In the genomic region with DNA sequence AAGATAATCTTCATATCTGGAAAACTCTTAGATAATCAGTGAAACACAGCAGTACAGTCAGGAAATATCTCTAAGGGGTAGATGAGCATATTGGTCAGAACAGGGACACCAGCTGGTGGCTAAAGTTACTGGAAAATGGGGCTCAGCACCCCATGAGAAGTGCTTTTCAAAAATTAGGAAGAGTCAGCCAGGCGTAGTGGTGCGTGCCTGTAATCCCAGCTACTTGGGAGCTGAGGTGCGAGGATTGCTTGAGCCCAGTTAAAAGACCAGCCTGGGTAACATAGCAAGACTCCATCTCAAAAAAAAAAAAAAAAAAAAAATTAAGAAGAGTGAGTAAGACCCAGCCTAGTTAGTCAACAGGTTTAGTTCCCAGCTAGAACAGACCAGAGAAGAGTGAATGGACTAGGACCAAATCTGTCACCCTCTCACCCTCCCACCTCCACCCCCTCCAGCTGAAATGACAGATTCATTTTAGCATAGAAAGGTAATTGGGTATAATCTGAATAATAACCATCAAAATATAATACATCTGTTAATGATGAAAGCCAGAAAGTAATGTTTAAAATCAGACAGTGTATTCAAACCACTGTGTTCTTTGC, we compare ENCODE assay signal across 17 cellular contexts.
DNase-seq lines count a peak whose midpoint lies in the region; ATAC-seq, FAIRE-seq and TF ChIP-seq lines count a peak whose summit lies in the region.
"Had no signal": no experiment of that assay in that cellular context is flagged by ENCODE, and none has a peak within 500 bp of the region (broad histone marks: within the 10 kb centered on the region; RNA-seq: fewer than 3 reads in every experiment).

No MANE protein-coding gene starts in this region.

- in situ Hi-C loops in HepG2 (cut with HindIII; ENCODE audit: extremely low pct_ligation_motif_present, low pct_unique_long_range_greater_than_20kb): loop anchor here (5.0 to 25.0 kb wide), 3 partner anchors 107 to 497 kb away; a partner anchor contains a TSS

- H3K4me1 Mint-ChIP-seq in activated T-helper 2 cell treated with anti-CD3 and anti-CD28 coated beads, Interferon-gamma antibody, Interleukin-2, Interleukin-4, amounts not matched to agents 10 μg/mL and 5 μg/mL and 100 μg/mL, durations not matched to agents 14 hours and 24 hours and 36 hours (ENCODE audit: low read depth): peaks cover 72% of the 10 kb centered on the region
- peaks cover 99% of the 10 kb centered on the region for H3K4me1 Mint-ChIP-seq in stimulated activated naive CD8-positive, alpha-beta T cell treated with anti-CD3 and anti-CD28 coated beads, Interleukin-15, Interleukin-2, amounts not matched to agents 100 ng/mL and 50 ng/mL, for 24 hours (ENCODE audit: low read depth)
- H3K4me1 Mint-ChIP-seq in stimulated activated naive B cell treated with anti-CD40 and anti-IgM and Interleukin-4, amounts not matched to agents 10 μg/mL and 1 μg/mL and 100 μg/mL, for 72 hours: peaks cover 37 to 61% of the 10 kb centered on the region in 2 donors

- H3K79me2 ChIP-seq in HepG2 (ENCODE audit: insufficient read depth, low read length): peaks cover 9% of the 10 kb centered on the region

- 98% methylated on average over 3 of the region's 3 CpGs for WGBS in HepG2 (ENCODE audit: low lambda C conversion rate)
- WGBS in right lobe of liver (ENCODE audit: insufficient coverage, low coverage, low lambda C conversion rate, missing lambda C conversion rate): 60% methylated on average over 1 of the region's 3 CpGs

- TF ChIP-seq CTCF in HepG2 (CRISPR knock-in tag; IDR thresholded peaks at IDR 0.05) (no peak), right lobe of liver (IDR thresholded peaks at IDR 0.05) (no peak)

- DNase-seq in HepG2 (ENCODE audit: low spot score) (no peak), right lobe of liver (no peak), left lobe of liver (ENCODE audit: low spot score) (no peak)
- DNase-seq in activated T-helper 2 cell treated with anti-CD3 and anti-CD28 coated beads, Interferon-gamma antibody, Interleukin-2, Interleukin-4, amounts not matched to agents 10 μg/mL and 5 μg/mL and 100 μg/mL, durations not matched to agents 14 hours and 24 hours and 36 hours (ENCODE audit: low spot score): no peak
- no peak for DNase-seq in stimulated activated naive B cell treated with anti-CD40 and anti-IgM and Interleukin-4, amounts not matched to agents 10 μg/mL and 1 μg/mL and 100 μg/mL, for 72 hours
- DNase-seq: adrenal gland, cortex of kidney, DND-41, NCI-H1092, RPMI8226, sigmoid colon had no signal

- TF ChIP-seq POLR2A in HepG2 (IDR thresholded peaks at IDR 0.05; ENCODE audit: insufficient read depth in 1 of 2, low read depth in 2 of 2, low read length in 2 of 2): no peak
- TF ChIP-seq POLR2A in right lobe of liver (IDR thresholded peaks at IDR 0.05): no peak

- no peaks in the 10 kb centered on the region for H3K9me3 Mint-ChIP-seq in activated T-helper 2 cell treated with anti-CD3 and anti-CD28 coated beads, Interferon-gamma antibody, Interleukin-2, Interleukin-4, amounts not matched to agents 10 μg/mL and 5 μg/mL and 100 μg/mL, durations not matched to agents 14 hours and 24 hours and 36 hours
- H3K9me3 Mint-ChIP-seq in stimulated activated naive CD8-positive, alpha-beta T cell treated with anti-CD3 and anti-CD28 coated beads, Interleukin-15, Interleukin-2, amounts not matched to agents 100 ng/mL and 50 ng/mL, for 24 hours: no peaks in the 10 kb centered on the region
- peaks cover 2 to 4% of the 10 kb centered on the region in 2 donors for H3K9me3 Mint-ChIP-seq in stimulated activated naive B cell treated with anti-CD40 and anti-IgM and Interleukin-4, amounts not matched to agents 10 μg/mL and 1 μg/mL and 100 μg/mL, for 72 hours

- no peaks in the 10 kb centered on the region for H3K27me3 Mint-ChIP-seq in activated T-helper 2 cell treated with anti-CD3 and anti-CD28 coated beads, Interferon-gamma antibody, Interleukin-2, Interleukin-4, amounts not matched to agents 10 μg/mL and 5 μg/mL and 100 μg/mL, durations not matched to agents 14 hours and 24 hours and 36 hours (ENCODE audit: low read depth)
- H3K27me3 Mint-ChIP-seq in stimulated activated naive CD8-positive, alpha-beta T cell treated with anti-CD3 and anti-CD28 coated beads, Interleukin-15, Interleukin-2, amounts not matched to agents 100 ng/mL and 50 ng/mL, for 24 hours: no peaks in the 10 kb centered on the region
- no peaks in the 10 kb centered on the region for H3K27me3 Mint-ChIP-seq in stimulated activated naive B cell treated with anti-CD40 and anti-IgM and Interleukin-4, amounts not matched to agents 10 μg/mL and 1 μg/mL and 100 μg/mL, for 72 hours

- H3K4me1 ChIP-seq in HepG2 (ENCODE audit: insufficient read depth, low read length) (peaks cover 62% of the 10 kb centered on the region), right lobe of liver (peaks cover 0 to 32% (median 7%) of the 10 kb centered on the region in 4 donors)

- H3K36me3 ChIP-seq in HepG2 (replicated peaks in 1 of 2; ENCODE audit: control insufficient read depth in 1 of 2, insufficient read depth in 2 of 2, low read length in 2 of 2) (peaks cover 2 to 10% of the 10 kb centered on the region in 2 experiments; a peak in 2 of 5 replicates), right lobe of liver (no peaks in the 10 kb centered on the region)
- H3K36me3 ChIP-seq: adrenal gland had no signal

- intact Hi-C loops in HepG2 (cut with micrococcal nuclease; ENCODE audit: unreplicated experiment) (no loop called here), right lobe of liver (cut with DNase I) (no loop called here)
- intact Hi-C loops in activated T-helper 2 cell treated with anti-CD3 and anti-CD28 coated beads, Interferon-gamma antibody, Interleukin-2, Interleukin-4, amounts not matched to agents 10 μg/mL and 5 μg/mL and 100 μg/mL, durations not matched to agents 14 hours and 24 hours and 36 hours (cut with micrococcal nuclease): loop anchor here (1.0 to 5.0 kb wide), 2 partner anchors 10 to 153 kb away; no protein-coding TSS in a partner anchor

- peak overlapping the region; percentile 84 for H3K27ac Mint-ChIP-seq in activated T-helper 2 cell treated with anti-CD3 and anti-CD28 coated beads, Interferon-gamma antibody, Interleukin-2, Interleukin-4, amounts not matched to agents 10 μg/mL and 5 μg/mL and 100 μg/mL, durations not matched to agents 14 hours and 24 hours and 36 hours
- peak overlapping the region; percentile 92 for H3K27ac Mint-ChIP-seq in stimulated activated naive CD8-positive, alpha-beta T cell treated with anti-CD3 and anti-CD28 coated beads, Interleukin-15, Interleukin-2, amounts not matched to agents 100 ng/mL and 50 ng/mL, for 24 hours
- H3K27ac Mint-ChIP-seq in stimulated activated naive B cell treated with anti-CD40 and anti-IgM and Interleukin-4, amounts not matched to agents 10 μg/mL and 1 μg/mL and 100 μg/mL, for 72 hours: no peak overlapping the region

- TF ChIP-seq EP300 in HepG2 (IDR thresholded peaks at IDR 0.05; ENCODE audit: low read depth in 2 of 2, low read length in 2 of 2) (no peak), HepG2 (CRISPR knock-in tag; IDR thresholded peaks at IDR 0.05; ENCODE audit: borderline replicate concordance) (no peak)

- peaks cover 64% of the 10 kb centered on the region for H3K36me3 Mint-ChIP-seq in activated T-helper 2 cell treated with anti-CD3 and anti-CD28 coated beads, Interferon-gamma antibody, Interleukin-2, Interleukin-4, amounts not matched to agents 10 μg/mL and 5 μg/mL and 100 μg/mL, durations not matched to agents 14 hours and 24 hours and 36 hours (ENCODE audit: low read depth)
- peaks cover 46% of the 10 kb centered on the region for H3K36me3 Mint-ChIP-seq in stimulated activated naive CD8-positive, alpha-beta T cell treated with anti-CD3 and anti-CD28 coated beads, Interleukin-15, Interleukin-2, amounts not matched to agents 100 ng/mL and 50 ng/mL, for 24 hours (ENCODE audit: low read depth)
- peaks cover 22 to 40% of the 10 kb centered on the region in 2 donors for H3K36me3 Mint-ChIP-seq in stimulated activated naive B cell treated with anti-CD40 and anti-IgM and Interleukin-4, amounts not matched to agents 10 μg/mL and 1 μg/mL and 100 μg/mL, for 72 hours

- H3K9me3 ChIP-seq in HepG2 (ENCODE audit: low read length) (no peaks in the 10 kb centered on the region), right lobe of liver (no peaks in the 10 kb centered on the region)
- H3K9me3 ChIP-seq: adrenal gland, sigmoid colon had no signal

- POLR2A ChIA-PET in HepG2 (lab: Yijun Ruan, JAX): interaction anchor here (0.6 kb wide), 1 partner anchor 89 kb away, joined by 3 read pairs; no protein-coding TSS in a partner anchor

- CTCF ChIA-PET in HepG2 (lab: Yijun Ruan, JAX; ENCODE audit: low intra/inter-chr PET ratio, low total read pairs): no interaction called here

- H3K4me3 Mint-ChIP-seq in activated T-helper 2 cell treated with anti-CD3 and anti-CD28 coated beads, Interferon-gamma antibody, Interleukin-2, Interleukin-4, amounts not matched to agents 10 μg/mL and 5 μg/mL and 100 μg/mL, durations not matched to agents 14 hours and 24 hours and 36 hours (ENCODE audit: low read depth): no peak overlapping the region
- H3K4me3 Mint-ChIP-seq in stimulated activated naive CD8-positive, alpha-beta T cell treated with anti-CD3 and anti-CD28 coated beads, Interleukin-15, Interleukin-2, amounts not matched to agents 100 ng/mL and 50 ng/mL, for 24 hours: peak overlapping the region; percentile 28
- H3K4me3 Mint-ChIP-seq in stimulated activated naive B cell treated with anti-CD40 and anti-IgM and Interleukin-4, amounts not matched to agents 10 μg/mL and 1 μg/mL and 100 μg/mL, for 72 hours: no peak overlapping the region

- BruUV-seq in HepG2 (replicated peaks; lab: Mats Ljungman, UMichigan): no TSS peak

- FAIRE-seq in HepG2 (lab: Jason Lieb, UNC): no peak
- FAIRE-seq in islet of Langerhans (lab: Jason Lieb, UNC): peak; percentile 5
- FAIRE-seq: H54, HTR-8/SVneo, TTC549 had no signal

- H2AFZ ChIP-seq in HepG2 (ENCODE audit: low read length): no peak overlapping the region

- ATAC-seq in HepG2 (no peak), right lobe of liver (no peak), HG03442 (IDR thresholded peaks at IDR 0.05; ENCODE audit: unreplicated experiment) (no peak), left lobe of liver (no peak)
- ATAC-seq in stimulated activated naive B cell treated with anti-CD40 and anti-IgM and Interleukin-4, amounts not matched to agents 10 μg/mL and 1 μg/mL and 100 μg/mL, for 72 hours (replicated peaks): no peak

- H3K27ac ChIP-seq in HepG2 (ENCODE audit: extremely low read length, insufficient read depth, low read length): peak overlapping the region; percentile 25
- H3K27ac ChIP-seq in right lobe of liver: no peak overlapping the region
- H3K27ac ChIP-seq: adrenal gland, sigmoid colon had no signal

- no peak overlapping the region for H3K9ac ChIP-seq in HepG2 (ENCODE audit: insufficient read depth, low read depth, low read length)

- H3K4me3 ChIP-seq in HepG2 (replicated peaks in 1 of 3; ENCODE audit: insufficient read depth in 1 of 3, low read depth in 2 of 3, low read length in 3 of 3): no peak overlapping the region
- no peak overlapping the region for H3K4me3 ChIP-seq in right lobe of liver
- H3K4me3 ChIP-seq: adrenal gland, sigmoid colon had no signal

- no peak for TF ChIP-seq RAD21 in HepG2 (CRISPR knock-in tag; IDR thresholded peaks at IDR 0.05)

- H3K27me3 ChIP-seq in HepG2 (ENCODE audit: control insufficient read depth in 1 of 2, insufficient read depth in 2 of 2, low read length in 2 of 2) (no peaks in the 10 kb centered on the region), right lobe of liver (no peaks in the 10 kb centered on the region)
- H3K27me3 ChIP-seq: adrenal gland, sigmoid colon had no signal

- H3K4me2 ChIP-seq in HepG2 (ENCODE audit: low read depth, low read length): no peak overlapping the region

- H4K20me1 ChIP-seq in HepG2 (ENCODE audit: insufficient read depth, low read length): no peaks in the 10 kb centered on the region
